In the genomic region with DNA sequence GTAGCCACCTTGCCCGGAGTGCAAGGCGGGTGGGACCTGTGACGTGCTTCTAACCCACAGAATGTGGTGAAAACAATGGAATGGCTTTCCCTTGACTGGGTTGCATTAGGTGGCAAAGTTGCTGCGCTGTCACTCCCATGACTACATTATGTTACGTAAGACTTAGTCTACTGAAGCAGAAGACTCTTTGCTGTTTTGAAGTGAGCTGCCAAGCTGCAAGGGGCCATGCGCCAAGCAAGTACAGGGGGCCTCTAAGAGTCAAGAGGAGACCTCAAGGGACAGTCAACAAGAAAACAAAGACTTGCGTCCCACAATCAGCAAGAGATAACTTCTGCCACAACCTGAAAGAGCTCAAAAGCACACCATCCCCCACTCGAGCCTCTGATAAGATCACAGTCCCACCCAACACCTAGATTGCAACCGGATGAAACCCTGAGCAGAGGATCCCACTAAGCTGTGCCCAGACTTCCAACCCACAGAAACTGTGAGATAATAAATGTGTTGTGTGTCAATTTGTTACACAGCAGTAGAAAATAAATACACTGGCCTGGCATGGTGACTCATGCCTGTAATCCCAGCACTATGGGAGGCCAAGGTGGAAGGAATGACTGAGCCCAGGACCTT, we compare ENCODE assay signal across 11 cellular contexts. TPM values are rescaled to one million over a fixed set of nuclear protein-coding genes. Genes with fewer than 3 reads are reported as not detected.
A peak's percentile ranks its signal among the peaks of the same experiment; 100 is the strongest.
DNase-seq lines count a peak whose midpoint lies in the region; ATAC-seq and TF ChIP-seq lines count a peak whose summit lies in the region.
"Had no signal": no experiment of that assay in that cellular context is flagged by ENCODE, and none has a peak within 500 bp of the region (broad histone marks: within the 10 kb centered on the region; RNA-seq: fewer than 3 reads in every experiment).

No MANE protein-coding gene starts in this region.

- POLR2A ChIA-PET in HEK293T (lab: Yijun Ruan, JAX), result interaction anchor here (1.3 kb wide), 1 partner anchor 95 kb away, joined by 3 read pairs; no protein-coding TSS in a partner anchor

- no peak overlapping the region for H3K4me3 ChIP-seq in skeletal muscle cell (ENCODE audit: low read depth, low read length)
- H3K4me3 ChIP-seq: GM23338, SK-N-MC had no signal

- CTCF ChIA-PET in HEK293T (lab: Yijun Ruan, JAX), result no interaction called here

- ATAC-seq in esophagus mucosa (peak; percentile 59), HG03442 (IDR thresholded peaks at IDR 0.05; ENCODE audit: unreplicated experiment) (no peak), HG02840 (IDR thresholded peaks at IDR 0.05; ENCODE audit: low FRiP score, unreplicated experiment) (no peak)
- ATAC-seq: GM23338 had no signal

- no peak for DNase-seq in HEK293T (ENCODE audit: extremely low spot score)
- peak; percentile 47 for DNase-seq in SKM-1 treated with dmso at 0.1 percent for 144 hours (lab: John Stamatoyannopoulos, UW; ENCODE audit: unreplicated experiment)
- DNase-seq in skeletal muscle cell (ENCODE audit: low read depth), result peak; percentile 39
- no peak for DNase-seq in NCI-H1105 treated with DMSO at 0.1 percent for 48 hours (lab: John Stamatoyannopoulos, UW)
- DNase-seq: left cardiac atrium; stimulated activated CD4-positive, alpha-beta T cell treated with anti-CD3 and anti-CD28 coated beads, Interleukin-1b, Interleukin-23, amount 100 ng/mL, for 48 hours had no signal

TF ChIP-seq in HEK293T, 16 proteins besides CTCF, POLR2A, EP300 and RAD21:
- TF ChIP-seq, protein P1, sequence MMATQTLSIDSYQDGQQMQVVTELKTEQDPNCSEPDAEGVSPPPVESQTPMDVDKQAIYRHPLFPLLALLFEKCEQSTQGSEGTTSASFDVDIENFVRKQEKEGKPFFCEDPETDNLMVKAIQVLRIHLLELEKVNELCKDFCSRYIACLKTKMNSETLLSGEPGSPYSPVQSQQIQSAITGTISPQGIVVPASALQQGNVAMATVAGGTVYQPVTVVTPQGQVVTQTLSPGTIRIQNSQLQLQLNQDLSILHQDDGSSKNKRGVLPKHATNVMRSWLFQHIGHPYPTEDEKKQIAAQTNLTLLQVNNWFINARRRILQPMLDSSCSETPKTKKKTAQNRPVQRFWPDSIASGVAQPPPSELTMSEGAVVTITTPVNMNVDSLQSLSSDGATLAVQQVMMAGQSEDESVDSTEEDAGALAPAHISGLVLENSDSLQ (IDR thresholded peaks at IDR 0.05), result 0 out of 2 replicates have a peak, but pooled peaks have one; percentile 12
- no peak for TF ChIP-seq FOXM1 (IDR thresholded peaks at IDR 0.05; ENCODE audit: borderline replicate concordance)
TF ChIP-seq in HEK293T: peak in this region for 1.

RNA-seq across cellular contexts. Expression of a gene that starts 16.5 kb away (rescaled TPM):
- 81.1 TPM for total RNA-seq in esophagus mucosa

RNA-seq across cellular contexts. Expression of a gene that starts 34.3 kb away (rescaled TPM):
- 48.0 TPM for total RNA-seq in esophagus mucosa

Comparison
In these comparisons a context has a peak if more than half of its experiments do, and no peak if none do; other contexts are left out.
1. DNase-seq: peak in SKM-1 treated with dmso at 0.1 percent for 144 hours (single experiment) and skeletal muscle cell (single experiment); none in HEK293T (single experiment) and NCI-H1105 treated with DMSO at 0.1 percent for 48 hours (single experiment).